1 cellular context compared by ENCODE assay signal in genomic region chr17:32836527-32836926, GRCh38.
TF ChIP-seq lines count a peak whose summit lies in the region.

No MANE protein-coding gene starts in this region.

TF ChIP-seq in HEK293, 187 proteins besides CTCF, POLR2A, EP300 and RAD21 (continued from another document):
- peak; percentile 72 for TF ChIP-seq ATF2 (tag by site-specific recombination; IDR thresholded peaks at IDR 0.05; ENCODE audit: low read depth)
TF ChIP-seq in HEK293: peak in this region for 1.
